Comparison of ENCODE assay signal across 22 cellular contexts in the genomic region with DNA sequence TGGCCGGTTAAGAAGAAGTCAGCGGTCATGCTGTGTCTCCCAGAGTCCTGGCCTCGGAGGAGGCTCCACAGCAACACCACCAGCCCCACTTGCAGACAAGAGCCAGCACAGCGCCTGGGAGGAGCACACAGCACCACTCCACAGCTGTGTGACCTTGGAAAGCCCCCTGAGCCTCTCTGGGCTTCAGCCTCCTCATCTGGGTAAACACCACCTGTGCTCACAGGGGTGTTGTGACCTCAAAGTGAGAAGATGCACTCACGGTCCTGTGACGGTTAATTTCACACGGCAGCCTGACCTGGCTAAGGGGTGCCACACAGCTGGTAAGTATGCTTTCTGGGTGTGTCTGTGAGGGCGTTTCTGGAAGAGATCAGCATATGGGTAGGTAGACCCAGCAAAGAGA. TPM values are rescaled to one million over a fixed set of nuclear protein-coding genes. Genes with fewer than 3 reads are reported as not detected.
DNase-seq lines count a peak whose midpoint lies in the region; ATAC-seq and TF ChIP-seq lines count a peak whose summit lies in the region.
"Had no signal": no experiment of that assay in that cellular context is flagged by ENCODE, and none has a peak within 500 bp of the region (broad histone marks: within the 10 kb centered on the region; RNA-seq: fewer than 3 reads in every experiment).

No MANE protein-coding gene starts in this region.

- no peaks in the 10 kb centered on the region for H3K36me3 ChIP-seq in ectodermal cell (ENCODE audit: control insufficient read depth, insufficient read depth, low read length)
- no peaks in the 10 kb centered on the region for H3K36me3 ChIP-seq in stomach
- H3K36me3 ChIP-seq: sigmoid colon, SJSA1 had no signal

- H3K9me3 ChIP-seq in ectodermal cell (ENCODE audit: control insufficient read depth, low read length) (no peaks in the 10 kb centered on the region), stomach (peaks cover 0 to 8% (median 3%) of the 10 kb centered on the region in 4 donors)
- H3K9me3 ChIP-seq: A549, SJSA1 had no signal

- no peaks in the 10 kb centered on the region for H3K27me3 ChIP-seq in ectodermal cell (ENCODE audit: control insufficient read depth, insufficient read depth, low read length, poor library complexity, severe bottlenecking)
- peaks cover 0 to 42% (median 9%) of the 10 kb centered on the region in 3 donors for H3K27me3 ChIP-seq in stomach

- intact Hi-C loops in stomach (cut with DNase I; ENCODE audit: low total_unique reads), result no loop called here

- 92 to 94% methylated on average over 8 of the region's 8 CpGs for WGBS in ectodermal cell, 2 experiments
- 65 to 84% (median 69%) methylated on average over 6 to 8 of the region's 8 CpGs for WGBS in stomach, 5 donors

- CTCF ChIA-PET in GM10248 (lab: Yijun Ruan, JAX), result no interaction called here

- H3K4me1 ChIP-seq in ectodermal cell (ENCODE audit: control insufficient read depth, insufficient read depth, low read length), result peaks cover 32% of the 10 kb centered on the region
- H3K4me1 ChIP-seq in stomach, result no peaks in the 10 kb centered on the region
- H3K4me1 ChIP-seq: A549, parathyroid adenoma, sigmoid colon, SJSA1 had no signal

- no peak for TF ChIP-seq POLR2A in stomach (IDR thresholded peaks at IDR 0.05)

- ATAC-seq in HG02642 (IDR thresholded peaks at IDR 0.05; ENCODE audit: poor library complexity, unreplicated experiment) (peak; percentile 67), HG02840 (IDR thresholded peaks at IDR 0.05; ENCODE audit: low FRiP score, unreplicated experiment) (no peak)
- ATAC-seq: A549, Panc1 had no signal

- DNase-seq in GM10248 (ENCODE audit: extremely low spot score) (peak; percentile 46), GM19238 (ENCODE audit: insufficient read length, low spot score) (peak; percentile 16), SW 1271 (lab: John Stamatoyannopoulos, UW) (no peak), cerebellum (ENCODE audit: low spot score) (no peak), stomach (no peak)
- DNase-seq: activated CD4-positive, alpha-beta memory T cell treated with anti-CD3 and anti-CD28 coated beads, Interleukin-2, amount 10 ng/mL, durations not matched to agents 7 days and 5 days; activated naive CD4-positive, alpha-beta T cell treated with anti-CD3 and anti-CD28 coated beads, Interleukin-2, amount 10 ng/mL, durations not matched to agents 7 days and 5 days; activated T-cell treated with anti-CD3 and anti-CD28 coated beads, Interleukin-2, amount 50 U/mL, for 24 hours; aorta; kidney glomerular epithelial cell; NCI-H1417; NCI-H82; sigmoid colon had no signal

- no peak for TF ChIP-seq EP300 in stomach (IDR thresholded peaks at IDR 0.05)

- H3K27ac ChIP-seq in ectodermal cell (ENCODE audit: insufficient read depth, low read depth, low read length, poor library complexity, severe bottlenecking) (peak overlapping the region; percentile 38), stomach (no peak overlapping the region)
- H3K27ac ChIP-seq: A549, C4-2B, parathyroid adenoma, sigmoid colon, SJSA1 had no signal

- H3K4me3 ChIP-seq in ectodermal cell (ENCODE audit: insufficient read depth, low read depth, low read length) (no peak overlapping the region), stomach (no peak overlapping the region)
- H3K4me3 ChIP-seq: A549, sigmoid colon, SJSA1 had no signal

- POLR2A ChIA-PET in GM10248 (lab: Yijun Ruan, JAX), result no interaction called here

- TF ChIP-seq CTCF in GM10248 (IDR thresholded peaks at IDR 0.05; ENCODE audit: control extremely low read depth, extremely low read depth, low read depth, missing control alignments) (no peak), stomach (IDR thresholded peaks at IDR 0.05) (no peak)

RNA-seq across cellular contexts. Expression of a gene that starts 54.7 kb away (rescaled TPM):
- 20.7 TPM for polyA plus RNA-seq in ectodermal cell (2013, experiment 1 of 4)
- 15.9 TPM for polyA plus RNA-seq in ectodermal cell (2013, experiment 2 of 4)
- 16.1 TPM for polyA plus RNA-seq in ectodermal cell (2013, experiment 3 of 4)
- polyA plus RNA-seq in ectodermal cell (2013, experiment 4 of 4), result 20.0 TPM
- total RNA-seq in cerebellum, result 21.9 TPM
- under 1 TPM in 1 of 5 donors, not detected in 4; 0.37 TPM for total RNA-seq in stomach
- under 1 TPM; 0.12 to 0.45 (median 0.15) TPM for polyA plus RNA-seq in stomach
- total RNA-seq: activated CD4-positive, alpha-beta memory T cell treated with anti-CD3 and anti-CD28 coated beads, Interleukin-2, amount 10 ng/mL, durations not matched to agents 7 days and 5 days; T-helper 2 cell treated with Interferon-gamma antibody and Interleukin-4, amounts not matched to agents 100 ng/mL and 5 ng/mL, for 36 hours had no signal
- polyA plus RNA-seq: aorta had no signal

Comparison
In these comparisons a context has a peak if more than half of its experiments do, and no peak if none do; other contexts are left out.
1. DNase-seq: peak in GM10248 (single experiment) and GM19238 (single experiment); none in SW 1271 (0 of 2), cerebellum (single experiment) and stomach (single experiment).
2. RNA of a gene that starts 54.7 kb away (total RNA-seq): 21.9 TPM in cerebellum (single experiment); 0.37 TPM in stomach; every median in the first group is over 10 times any median in the second.